ENCODE assay signal across 38 cellular contexts in the genomic region with DNA sequence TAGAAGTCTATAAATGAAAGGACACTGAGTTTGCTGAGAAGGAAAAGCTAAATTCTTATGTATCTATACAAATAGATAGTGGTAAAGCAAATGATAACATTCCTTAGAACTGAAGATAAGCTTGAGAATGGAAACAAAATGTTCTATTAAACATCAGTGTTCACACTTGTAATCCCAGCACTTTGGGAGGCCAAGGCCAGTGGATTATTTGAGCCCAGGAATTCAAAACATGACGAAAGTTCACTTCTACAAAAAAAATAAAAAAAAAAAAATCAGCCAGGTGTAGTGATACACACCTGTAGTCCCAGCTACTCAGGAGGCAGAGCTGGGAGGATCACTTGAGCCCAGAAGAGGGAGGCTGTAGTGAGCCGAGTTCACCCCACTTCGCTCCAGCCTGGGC.
"Had no signal": no experiment of that assay in that cellular context is flagged by ENCODE, and none has a peak within 500 bp of the region (broad histone marks: within the 10 kb centered on the region; RNA-seq: fewer than 3 reads in every experiment).

No MANE protein-coding gene starts in this region.

- H3K27ac ChIP-seq: adrenal gland, ascending aorta, body of pancreas, brain microvascular endothelial cell, breast epithelium, cardiac muscle cell had no signal

- H3K4me3 Mint-ChIP-seq: activated naive CD4-positive, alpha-beta T cell treated with anti-CD3 and anti-CD28 coated beads for 36 hours; activated naive CD4-positive, alpha-beta T cell treated with anti-CD3 and anti-CD28 coated beads, Interleukin-2, amount 10 ng/mL, durations not matched to agents 7 days and 5 days; activated naive CD4-positive, alpha-beta T cell treated with anti-CD3 and anti-CD28 coated beads, Interleukin-2, amount 50 U/mL, for 24 hours; activated naive CD8-positive, alpha-beta T cell; activated naive CD8-positive, alpha-beta T cell treated with anti-CD3 and anti-CD28 coated beads for 36 hours; activated naive CD8-positive, alpha-beta T cell treated with anti-CD3 and anti-CD28 coated beads, Interleukin-2, amount 10 ng/mL, durations not matched to agents 7 days and 5 days; activated naive CD8-positive, alpha-beta T cell treated with anti-CD3 and anti-CD28 coated beads, Interleukin-2, amount 50 U/mL, for 24 hours; activated T-cell treated with anti-CD3 and anti-CD28 coated beads, Interleukin-2, amount 50 U/mL, for 24 hours; activated T-cell treated with anti-CD3 and anti-CD28 coated beads, Interleukin-2, amount 50 U/mL, for 4 hours; activated T-cell treated with anti-CD3 and anti-CD28 coated beads, Interleukin-2, amount 50 U/mL, for 72 hours; activated T-helper 1 cell treated with anti-CD3 and anti-CD28 coated beads, Interleukin-12 subunit alpha, Interleukin-12 subunit beta, Interleukin-2, Interleukin-4 antibody, amounts not matched to agents 30 ng/mL and 10 ng/mL and 1 ng/mL, durations not matched to agents 14 hours and 24 hours and 36 hours; activated T-helper 17 cell treated with anti-CD3 and anti-CD28 coated beads, Interleukin-2, amount 50 U/mL, for 72 hours; brain; central memory CD8-positive, alpha-beta T cell had no signal

- DNase-seq: activated effector memory CD4-positive, alpha-beta T cell treated with anti-CD3 and anti-CD28 coated beads, Interleukin-2, amount 50 U/mL, for 16 hours; activated effector memory CD4-positive, alpha-beta T cell treated with Interleukin-2 at 50 U/mL for 16 hours; activated gamma-delta T cell; activated gamma-delta T cell treated with Interleukin-2 at 50 U/mL for 16 hours; activated naive CD4-positive, alpha-beta T cell; activated naive CD4-positive, alpha-beta T cell treated with anti-CD3 and anti-CD28 coated beads for 36 hours; activated naive CD4-positive, alpha-beta T cell treated with anti-CD3 and anti-CD28 coated beads, Interleukin-2, amount 10 ng/mL, durations not matched to agents 7 days and 5 days; activated naive CD4-positive, alpha-beta T cell treated with anti-CD3 and anti-CD28 coated beads, Interleukin-2, amount 50 U/mL, for 16 hours; activated naive CD4-positive, alpha-beta T cell treated with Interleukin-2 at 50 U/mL for 16 hours; activated naive CD8-positive, alpha-beta T cell treated with anti-CD3 and anti-CD28 coated beads for 36 hours; activated naive CD8-positive, alpha-beta T cell treated with anti-CD3 and anti-CD28 coated beads, Interleukin-2, amount 10 ng/mL, durations not matched to agents 7 days and 5 days; activated naive CD8-positive, alpha-beta T cell treated with anti-CD3 and anti-CD28 coated beads, Interleukin-2, amount 50 U/mL, for 24 hours; activated T-cell treated with anti-CD3 and anti-CD28 coated beads, Interleukin-2, amount 50 U/mL, for 1 hour; activated T-cell treated with anti-CD3 and anti-CD28 coated beads, Interleukin-2, amount 50 U/mL, for 24 hours; activated T-cell treated with anti-CD3 and anti-CD28 coated beads, Interleukin-2, amount 50 U/mL, for 4 hours; activated T-cell treated with anti-CD3 and anti-CD28 coated beads, Interleukin-2, amount 50 U/mL, for 48 hours; activated T-cell treated with anti-CD3 and anti-CD28 coated beads, Interleukin-2, amount 50 U/mL, for 72 hours; adrenal gland; amniotic stem cell; amygdala; anterior cingulate cortex; aorta; body of pancreas; brain microvascular endothelial cell; caudate nucleus; central memory CD4-positive, alpha-beta T cell; cerebellar nuclear complex had no signal

- H3K9me3 ChIP-seq: adrenal gland, ascending aorta, body of pancreas, breast epithelium had no signal

- H3K4me1 Mint-ChIP-seq: activated naive CD4-positive, alpha-beta T cell treated with anti-CD3 and anti-CD28 coated beads, Interleukin-2, amount 10 ng/mL, durations not matched to agents 7 days and 5 days; activated naive CD4-positive, alpha-beta T cell treated with anti-CD3 and anti-CD28 coated beads, Interleukin-2, amount 50 U/mL, for 24 hours; activated naive CD8-positive, alpha-beta T cell treated with anti-CD3 and anti-CD28 coated beads for 36 hours; activated naive CD8-positive, alpha-beta T cell treated with anti-CD3 and anti-CD28 coated beads, Interleukin-2, amount 10 ng/mL, durations not matched to agents 7 days and 5 days; activated naive CD8-positive, alpha-beta T cell treated with anti-CD3 and anti-CD28 coated beads, Interleukin-2, amount 50 U/mL, for 24 hours; activated T-helper 17 cell treated with anti-CD3 and anti-CD28 coated beads, Interleukin-2, amount 50 U/mL, for 72 hours; central memory CD8-positive, alpha-beta T cell had no signal

- H3K36me3 Mint-ChIP-seq: activated naive CD4-positive, alpha-beta T cell treated with anti-CD3 and anti-CD28 coated beads, Interleukin-2, amount 10 ng/mL, durations not matched to agents 7 days and 5 days; activated naive CD4-positive, alpha-beta T cell treated with anti-CD3 and anti-CD28 coated beads, Interleukin-2, amount 50 U/mL, for 24 hours; activated naive CD4-positive, alpha-beta T cell treated with anti-CD3 and anti-CD28 coated beads, Interleukin-2, amount 50 U/mL, for 72 hours; activated naive CD8-positive, alpha-beta T cell; activated naive CD8-positive, alpha-beta T cell treated with anti-CD3 and anti-CD28 coated beads for 36 hours; activated naive CD8-positive, alpha-beta T cell treated with anti-CD3 and anti-CD28 coated beads, Interleukin-2, amount 10 ng/mL, durations not matched to agents 7 days and 5 days; brain had no signal

- H3K4me1 ChIP-seq: adrenal gland, ascending aorta, body of pancreas, breast epithelium had no signal

- H3K27ac Mint-ChIP-seq: activated naive CD4-positive, alpha-beta T cell treated with anti-CD3 and anti-CD28 coated beads for 36 hours; activated naive CD4-positive, alpha-beta T cell treated with anti-CD3 and anti-CD28 coated beads, Interleukin-2, amount 10 ng/mL, durations not matched to agents 7 days and 5 days; activated naive CD4-positive, alpha-beta T cell treated with anti-CD3 and anti-CD28 coated beads, Interleukin-2, amount 50 U/mL, for 24 hours; activated naive CD4-positive, alpha-beta T cell treated with anti-CD3 and anti-CD28 coated beads, Interleukin-2, amount 50 U/mL, for 72 hours; activated naive CD8-positive, alpha-beta T cell; activated naive CD8-positive, alpha-beta T cell treated with anti-CD3 and anti-CD28 coated beads for 36 hours; activated naive CD8-positive, alpha-beta T cell treated with anti-CD3 and anti-CD28 coated beads, Interleukin-2, amount 10 ng/mL, durations not matched to agents 7 days and 5 days; activated naive CD8-positive, alpha-beta T cell treated with anti-CD3 and anti-CD28 coated beads, Interleukin-2, amount 50 U/mL, for 24 hours; activated T-cell treated with anti-CD3 and anti-CD28 coated beads, Interleukin-2, amount 50 U/mL, for 24 hours; activated T-cell treated with anti-CD3 and anti-CD28 coated beads, Interleukin-2, amount 50 U/mL, for 72 hours; activated T-helper 1 cell treated with anti-CD3 and anti-CD28 coated beads, Interleukin-12 subunit alpha, Interleukin-12 subunit beta, Interleukin-2, Interleukin-4 antibody, amounts not matched to agents 30 ng/mL and 10 ng/mL and 1 ng/mL, durations not matched to agents 14 hours and 24 hours and 36 hours; activated T-helper 17 cell treated with anti-CD3 and anti-CD28 coated beads, Interleukin-2, amount 50 U/mL, for 72 hours; activated T-helper 2 cell treated with anti-CD3 and anti-CD28 coated beads, Interferon-gamma antibody, Interleukin-2, Interleukin-4, amounts not matched to agents 10 μg/mL and 5 μg/mL and 100 μg/mL, durations not matched to agents 14 hours and 24 hours and 36 hours; brain had no signal

- H3K36me3 ChIP-seq: adrenal gland, ascending aorta, brain microvascular endothelial cell, breast epithelium, cardiac muscle cell had no signal

- H3K4me3 ChIP-seq: adrenal gland, ascending aorta, body of pancreas, breast epithelium, cardiac muscle cell had no signal

- H3K27me3 Mint-ChIP-seq: activated naive CD4-positive, alpha-beta T cell treated with anti-CD3 and anti-CD28 coated beads, Interleukin-2, amount 10 ng/mL, durations not matched to agents 7 days and 5 days; activated naive CD8-positive, alpha-beta T cell treated with anti-CD3 and anti-CD28 coated beads, Interleukin-2, amount 50 U/mL, for 24 hours; activated T-cell treated with anti-CD3 and anti-CD28 coated beads, Interleukin-2, amount 50 U/mL, for 24 hours; brain had no signal

- ATAC-seq: activated naive CD4-positive, alpha-beta T cell treated with anti-CD3 and anti-CD28 coated beads, Interleukin-2, amount 50 U/mL, for 72 hours; activated naive CD8-positive, alpha-beta T cell treated with anti-CD3 and anti-CD28 coated beads, Interleukin-2, amount 50 U/mL, for 24 hours; activated T-cell treated with anti-CD3 and anti-CD28 coated beads, Interleukin-2, amount 50 U/mL, for 4 hours; activated T-cell treated with anti-CD3 and anti-CD28 coated beads, Interleukin-2, amount 50 U/mL, for 72 hours; activated T-helper 17 cell treated with anti-CD3 and anti-CD28 coated beads, Interleukin-2, amount 50 U/mL, for 72 hours; body of pancreas had no signal

- H3K9me3 Mint-ChIP-seq: activated naive CD4-positive, alpha-beta T cell treated with anti-CD3 and anti-CD28 coated beads, Interleukin-2, amount 10 ng/mL, durations not matched to agents 7 days and 5 days; activated naive CD4-positive, alpha-beta T cell treated with anti-CD3 and anti-CD28 coated beads, Interleukin-2, amount 50 U/mL, for 24 hours; activated naive CD4-positive, alpha-beta T cell treated with anti-CD3 and anti-CD28 coated beads, Interleukin-2, amount 50 U/mL, for 72 hours; activated naive CD8-positive, alpha-beta T cell treated with anti-CD3 and anti-CD28 coated beads, Interleukin-2, amount 50 U/mL, for 24 hours; activated T-cell treated with anti-CD3 and anti-CD28 coated beads, Interleukin-2, amount 50 U/mL, for 4 hours; activated T-helper 1 cell treated with anti-CD3 and anti-CD28 coated beads, Interleukin-12 subunit alpha, Interleukin-12 subunit beta, Interleukin-2, Interleukin-4 antibody, amounts not matched to agents 30 ng/mL and 10 ng/mL and 1 ng/mL, durations not matched to agents 14 hours and 24 hours and 36 hours; activated T-helper 17 cell treated with anti-CD3 and anti-CD28 coated beads, Interleukin-2, amount 50 U/mL, for 72 hours; activated T-helper 2 cell treated with anti-CD3 and anti-CD28 coated beads, Interferon-gamma antibody, Interleukin-2, Interleukin-4, amounts not matched to agents 10 μg/mL and 5 μg/mL and 100 μg/mL, durations not matched to agents 14 hours and 24 hours and 36 hours; central memory CD8-positive, alpha-beta T cell had no signal

- H3K27me3 ChIP-seq: adrenal gland, ascending aorta, body of pancreas, brain microvascular endothelial cell, breast epithelium, cardiac muscle cell had no signal
